In the genomic region with DNA sequence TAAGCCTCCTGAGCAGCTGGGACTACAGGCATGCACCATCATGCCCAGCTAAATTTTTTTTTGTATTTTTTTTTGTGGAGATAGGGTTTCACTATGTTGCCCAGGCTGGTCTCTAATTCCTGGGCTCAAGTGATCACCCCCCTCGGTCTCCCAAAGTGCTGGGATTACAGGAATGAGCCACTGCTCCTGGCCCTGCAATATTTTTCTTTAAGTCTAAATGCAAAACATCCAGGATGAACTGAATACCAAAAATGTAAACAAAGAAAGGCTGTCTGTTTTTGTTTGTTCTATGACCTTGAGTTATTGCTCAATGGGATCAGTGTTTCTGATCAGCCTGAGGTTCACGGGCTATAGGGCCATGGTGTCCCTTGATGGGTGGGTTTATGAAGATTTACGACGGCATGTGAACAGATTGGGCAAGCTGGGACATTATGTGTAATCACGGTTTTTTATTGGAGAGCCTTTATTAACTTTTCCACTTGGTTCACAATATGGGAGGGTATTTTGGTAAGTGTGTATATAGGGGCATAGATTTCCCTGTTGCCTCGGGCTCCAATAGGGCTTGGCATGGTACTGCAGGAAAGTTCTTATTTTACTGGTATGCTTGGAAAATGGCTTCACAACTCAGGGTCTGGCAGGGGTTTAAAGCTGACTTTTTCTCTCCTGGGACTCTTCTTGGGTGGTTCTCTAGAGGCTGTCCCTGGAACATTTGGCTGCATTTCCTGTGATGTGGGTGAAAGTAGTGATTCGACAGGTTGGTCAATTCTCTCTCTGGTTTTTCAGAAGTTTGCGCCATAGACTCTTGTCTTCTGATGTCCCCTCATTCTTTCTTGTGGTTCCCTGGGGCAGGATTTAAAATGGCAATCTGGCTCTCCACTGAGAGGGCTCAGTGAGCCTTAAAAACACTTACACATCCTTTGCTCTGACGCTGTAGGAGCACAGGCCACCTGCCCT, we compare ENCODE assay signal across 1 cellular context.
TF ChIP-seq lines count a peak whose summit lies in the region.

No MANE protein-coding gene starts in this region.

TF ChIP-seq in HepG2, 621 proteins besides CTCF, POLR2A, EP300 and RAD21 (continued from another document and continues in another):
- TF ChIP-seq ZBTB34 (CRISPR knock-in tag; IDR thresholded peaks at IDR 0.05) (no peak), ZNF749 (CRISPR knock-in tag; IDR thresholded peaks at IDR 0.05; ENCODE audit: borderline replicate concordance) (no peak), EEA1 (CRISPR knock-in tag; IDR thresholded peaks at IDR 0.05; ENCODE audit: borderline replicate concordance) (no peak), MED8 (CRISPR knock-in tag; IDR thresholded peaks at IDR 0.05; ENCODE audit: insufficient replicate concordance) (no peak), ZNF501 (CRISPR knock-in tag; IDR thresholded peaks at IDR 0.05) (no peak), KDM1A (CRISPR knock-in tag; IDR thresholded peaks at IDR 0.05) (no peak), ZNF615 (CRISPR knock-in tag; IDR thresholded peaks at IDR 0.05; ENCODE audit: borderline replicate concordance) (no peak), SALL2 (CRISPR knock-in tag; IDR thresholded peaks at IDR 0.05) (no peak), ZNF510 (CRISPR knock-in tag; IDR thresholded peaks at IDR 0.05; ENCODE audit: low read depth) (no peak), KDM2A (CRISPR knock-in tag; IDR thresholded peaks at IDR 0.05; ENCODE audit: borderline replicate concordance, low read depth) (no peak), BCL3 (CRISPR knock-in tag; IDR thresholded peaks at IDR 0.05) (no peak), ZSCAN12 (CRISPR knock-in tag; IDR thresholded peaks at IDR 0.05) (no peak), NKX3-1 (CRISPR knock-in tag; IDR thresholded peaks at IDR 0.05) (no peak), ZSCAN20 (CRISPR knock-in tag; IDR thresholded peaks at IDR 0.05; ENCODE audit: borderline replicate concordance) (no peak), ARNT2 (CRISPR knock-in tag; IDR thresholded peaks at IDR 0.05; ENCODE audit: low read depth) (no peak), TBP (CRISPR knock-in tag; IDR thresholded peaks at IDR 0.05) (no peak), ARID2 (CRISPR knock-in tag; IDR thresholded peaks at IDR 0.05; ENCODE audit: borderline replicate concordance) (0 out of 2 replicates have a peak, but pooled peaks have one; percentile 24), ZNF547 (CRISPR knock-in tag; IDR thresholded peaks at IDR 0.05) (no peak), ATRX (CRISPR knock-in tag; IDR thresholded peaks at IDR 0.05; ENCODE audit: borderline replicate concordance) (no peak), ZNF670 (CRISPR knock-in tag; IDR thresholded peaks at IDR 0.05; ENCODE audit: borderline replicate concordance) (no peak), KLF16 (CRISPR knock-in tag; IDR thresholded peaks at IDR 0.05) (peak in 1 of 2 experiments; percentile 24; a peak in 1 of 4 replicates), ZNF17 (CRISPR knock-in tag; IDR thresholded peaks at IDR 0.05) (no peak), ZNF598 (CRISPR knock-in tag; IDR thresholded peaks at IDR 0.05; ENCODE audit: borderline replicate concordance) (no peak), ZKSCAN5 (CRISPR knock-in tag; IDR thresholded peaks at IDR 0.05) (no peak), HNRNPH1 (optimal IDR thresholded peaks at IDR 0.05; ENCODE audit: low read depth, low read length) (no peak), ZNF703 (CRISPR knock-in tag; IDR thresholded peaks at IDR 0.05; ENCODE audit: borderline replicate concordance) (no peak), ZNF207 (IDR thresholded peaks at IDR 0.05; ENCODE audit: borderline replicate concordance) (no peak), CENPX (CRISPR knock-in tag; IDR thresholded peaks at IDR 0.05) (no peak), ARID3A (IDR thresholded peaks at IDR 0.05; ENCODE audit: low read depth, low read length) (peak; percentile 49; the same call in 1 of the 2 replicates), SRY (CRISPR knock-in tag; IDR thresholded peaks at IDR 0.05) (no peak), ZNF264 (CRISPR knock-in tag; IDR thresholded peaks at IDR 0.05) (0 out of 2 replicates have a peak, but pooled peaks have one; percentile 47), ZBED4 (CRISPR knock-in tag; IDR thresholded peaks at IDR 0.05; ENCODE audit: borderline replicate concordance) (no peak), NFYC (CRISPR knock-in tag; IDR thresholded peaks at IDR 0.05) (no peak), GATA4 (IDR thresholded peaks at IDR 0.05; ENCODE audit: borderline replicate concordance, low read depth) (no peak), ZBTB42 (CRISPR knock-in tag; IDR thresholded peaks at IDR 0.05) (0 out of 2 replicates have a peak, but pooled peaks have one; percentile 41), ZFY (CRISPR knock-in tag; IDR thresholded peaks at IDR 0.05) (peak; percentile 40; the same call in 1 of the 2 replicates), KDM5A (IDR thresholded peaks at IDR 0.05; ENCODE audit: borderline replicate concordance, low read length) (no peak), ZFP90 (CRISPR knock-in tag; IDR thresholded peaks at IDR 0.05; ENCODE audit: borderline replicate concordance) (no peak), SNAI1 (CRISPR knock-in tag; IDR thresholded peaks at IDR 0.05; ENCODE audit: borderline replicate concordance) (no peak), ADNP (CRISPR knock-in tag; IDR thresholded peaks at IDR 0.05) (no peak)
- TF ChIP-seq, protein P1, sequence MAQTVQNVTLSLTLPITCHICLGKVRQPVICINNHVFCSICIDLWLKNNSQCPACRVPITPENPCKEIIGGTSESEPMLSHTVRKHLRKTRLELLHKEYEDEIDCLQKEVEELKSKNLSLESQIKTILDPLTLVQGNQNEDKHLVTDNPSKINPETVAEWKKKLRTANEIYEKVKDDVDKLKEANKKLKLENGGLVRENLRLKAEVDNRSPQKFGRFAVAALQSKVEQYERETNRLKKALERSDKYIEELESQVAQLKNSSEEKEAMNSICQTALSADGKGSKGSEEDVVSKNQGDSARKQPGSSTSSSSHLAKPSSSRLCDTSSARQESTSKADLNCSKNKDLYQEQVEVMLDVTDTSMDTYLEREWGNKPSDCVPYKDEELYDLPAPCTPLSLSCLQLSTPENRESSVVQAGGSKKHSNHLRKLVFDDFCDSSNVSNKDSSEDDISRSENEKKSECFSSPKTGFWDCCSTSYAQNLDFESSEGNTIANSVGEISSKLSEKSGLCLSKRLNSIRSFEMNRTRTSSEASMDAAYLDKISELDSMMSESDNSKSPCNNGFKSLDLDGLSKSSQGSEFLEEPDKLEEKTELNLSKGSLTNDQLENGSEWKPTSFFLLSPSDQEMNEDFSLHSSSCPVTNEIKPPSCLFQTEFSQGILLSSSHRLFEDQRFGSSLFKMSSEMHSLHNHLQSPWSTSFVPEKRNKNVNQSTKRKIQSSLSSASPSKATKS (CRISPR knock-in tag; IDR thresholded peaks at IDR 0.05), result no peak
- TF ChIP-seq, protein P2, sequence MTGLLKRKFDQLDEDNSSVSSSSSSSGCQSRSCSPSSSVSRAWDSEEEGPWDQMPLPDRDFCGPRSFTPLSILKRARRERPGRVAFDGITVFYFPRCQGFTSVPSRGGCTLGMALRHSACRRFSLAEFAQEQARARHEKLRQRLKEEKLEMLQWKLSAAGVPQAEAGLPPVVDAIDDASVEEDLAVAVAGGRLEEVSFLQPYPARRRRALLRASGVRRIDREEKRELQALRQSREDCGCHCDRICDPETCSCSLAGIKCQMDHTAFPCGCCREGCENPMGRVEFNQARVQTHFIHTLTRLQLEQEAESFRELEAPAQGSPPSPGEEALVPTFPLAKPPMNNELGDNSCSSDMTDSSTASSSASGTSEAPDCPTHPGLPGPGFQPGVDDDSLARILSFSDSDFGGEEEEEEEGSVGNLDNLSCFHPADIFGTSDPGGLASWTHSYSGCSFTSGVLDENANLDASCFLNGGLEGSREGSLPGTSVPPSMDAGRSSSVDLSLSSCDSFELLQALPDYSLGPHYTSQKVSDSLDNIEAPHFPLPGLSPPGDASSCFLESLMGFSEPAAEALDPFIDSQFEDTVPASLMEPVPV (CRISPR knock-in tag; IDR thresholded peaks at IDR 0.05), result no peak
- TF ChIP-seq, protein P3, sequence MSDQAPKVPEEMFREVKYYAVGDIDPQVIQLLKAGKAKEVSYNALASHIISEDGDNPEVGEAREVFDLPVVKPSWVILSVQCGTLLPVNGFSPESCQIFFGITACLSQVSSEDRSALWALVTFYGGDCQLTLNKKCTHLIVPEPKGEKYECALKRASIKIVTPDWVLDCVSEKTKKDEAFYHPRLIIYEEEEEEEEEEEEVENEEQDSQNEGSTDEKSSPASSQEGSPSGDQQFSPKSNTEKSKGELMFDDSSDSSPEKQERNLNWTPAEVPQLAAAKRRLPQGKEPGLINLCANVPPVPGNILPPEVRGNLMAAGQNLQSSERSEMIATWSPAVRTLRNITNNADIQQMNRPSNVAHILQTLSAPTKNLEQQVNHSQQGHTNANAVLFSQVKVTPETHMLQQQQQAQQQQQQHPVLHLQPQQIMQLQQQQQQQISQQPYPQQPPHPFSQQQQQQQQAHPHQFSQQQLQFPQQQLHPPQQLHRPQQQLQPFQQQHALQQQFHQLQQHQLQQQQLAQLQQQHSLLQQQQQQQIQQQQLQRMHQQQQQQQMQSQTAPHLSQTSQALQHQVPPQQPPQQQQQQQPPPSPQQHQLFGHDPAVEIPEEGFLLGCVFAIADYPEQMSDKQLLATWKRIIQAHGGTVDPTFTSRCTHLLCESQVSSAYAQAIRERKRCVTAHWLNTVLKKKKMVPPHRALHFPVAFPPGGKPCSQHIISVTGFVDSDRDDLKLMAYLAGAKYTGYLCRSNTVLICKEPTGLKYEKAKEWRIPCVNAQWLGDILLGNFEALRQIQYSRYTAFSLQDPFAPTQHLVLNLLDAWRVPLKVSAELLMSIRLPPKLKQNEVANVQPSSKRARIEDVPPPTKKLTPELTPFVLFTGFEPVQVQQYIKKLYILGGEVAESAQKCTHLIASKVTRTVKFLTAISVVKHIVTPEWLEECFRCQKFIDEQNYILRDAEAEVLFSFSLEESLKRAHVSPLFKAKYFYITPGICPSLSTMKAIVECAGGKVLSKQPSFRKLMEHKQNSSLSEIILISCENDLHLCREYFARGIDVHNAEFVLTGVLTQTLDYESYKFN (CRISPR knock-in tag; conservative IDR thresholded peaks at IDR 0.05), result peak; percentile 90
- TF ChIP-seq, protein P4, sequence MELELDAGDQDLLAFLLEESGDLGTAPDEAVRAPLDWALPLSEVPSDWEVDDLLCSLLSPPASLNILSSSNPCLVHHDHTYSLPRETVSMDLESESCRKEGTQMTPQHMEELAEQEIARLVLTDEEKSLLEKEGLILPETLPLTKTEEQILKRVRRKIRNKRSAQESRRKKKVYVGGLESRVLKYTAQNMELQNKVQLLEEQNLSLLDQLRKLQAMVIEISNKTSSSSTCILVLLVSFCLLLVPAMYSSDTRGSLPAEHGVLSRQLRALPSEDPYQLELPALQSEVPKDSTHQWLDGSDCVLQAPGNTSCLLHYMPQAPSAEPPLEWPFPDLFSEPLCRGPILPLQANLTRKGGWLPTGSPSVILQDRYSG (CRISPR knock-in tag; IDR thresholded peaks at IDR 0.05), result no peak
